Comparison of ENCODE assay signal across 1 cellular context in genomic region chr2:105809723-105810122, GRCh38.
TF ChIP-seq lines count a peak whose summit lies in the region.

No MANE protein-coding gene starts in this region.

TF ChIP-seq in GM23338, 12 proteins besides CTCF, POLR2A, EP300 and RAD21 (continued from another document):
- TF ChIP-seq ZNF462 (CRISPR knock-in tag; IDR thresholded peaks at IDR 0.05) (no peak), CREB1 (CRISPR knock-in tag; IDR thresholded peaks at IDR 0.05; ENCODE audit: low read depth) (no peak), EZH2 (IDR thresholded peaks at IDR 0.05; ENCODE audit: low read depth, unreplicated experiment) (no peak), REST (IDR thresholded peaks at IDR 0.05; ENCODE audit: unreplicated experiment) (no peak), ZNF331 (CRISPR knock-in tag; IDR thresholded peaks at IDR 0.05; ENCODE audit: low read depth) (no peak), ZNF114 (CRISPR knock-in tag; IDR thresholded peaks at IDR 0.05) (no peak)
